ENCODE assay signal across 33 cellular contexts in genomic region chr1:166507347-166507746, GRCh38.
"Had no signal": no experiment of that assay in that cellular context is flagged by ENCODE, and none has a peak within 500 bp of the region (broad histone marks: within the 10 kb centered on the region; RNA-seq: fewer than 3 reads in every experiment).

No MANE protein-coding gene starts in this region.

- H3K36me3 ChIP-seq: ascending aorta, breast epithelium, cardiac muscle cell, gastrocnemius medialis, heart left ventricle had no signal

- ATAC-seq: activated CD4-positive, CD25-positive, alpha-beta regulatory T cell treated with anti-CD3 and anti-CD28 coated beads, Interleukin-2, amount 50 U/mL, for 24 hours; activated CD8-positive, alpha-beta memory T cell treated with anti-CD3 and anti-CD28 coated beads, Interleukin-2, amount 10 ng/mL, durations not matched to agents 7 days and 5 days; activated CD8-positive, alpha-beta T cell treated with anti-CD3 and anti-CD28 coated beads, Interleukin-2, amount 10 ng/mL, durations not matched to agents 7 days and 5 days; activated naive CD4-positive, alpha-beta T cell treated with anti-CD3 and anti-CD28 coated beads, Interleukin-2, amount 50 U/mL, for 72 hours; activated T-cell treated with anti-CD3 and anti-CD28 coated beads, Interleukin-2, amount 50 U/mL, for 72 hours; esophagus mucosa; gastrocnemius medialis; heart left ventricle had no signal

- H3K27me3 ChIP-seq: ascending aorta, breast epithelium, cardiac muscle cell, dorsolateral prefrontal cortex, gastrocnemius medialis, heart left ventricle had no signal

- H3K4me1 Mint-ChIP-seq: activated CD4-positive, alpha-beta T cell treated with anti-CD3 and anti-CD28 coated beads, Interleukin-2, amount 10 ng/mL, durations not matched to agents 24 days and 14 days; activated CD8-positive, alpha-beta memory T cell treated with anti-CD3 and anti-CD28 coated beads, Interleukin-2, amount 10 ng/mL, durations not matched to agents 7 days and 5 days; activated naive CD4-positive, alpha-beta T cell treated with anti-CD3 and anti-CD28 coated beads, Interleukin-2, amount 10 ng/mL, durations not matched to agents 7 days and 5 days; activated naive CD8-positive, alpha-beta T cell treated with anti-CD3 and anti-CD28 coated beads, Interleukin-2, amount 10 ng/mL, durations not matched to agents 7 days and 5 days; brain; endodermal cell had no signal

- H3K27me3 Mint-ChIP-seq: activated B cell treated with CpG ODN at 0.5 μM for 24 hours; activated CD4-positive, alpha-beta memory T cell treated with anti-CD3 and anti-CD28 coated beads for 36 hours; activated CD8-positive, alpha-beta memory T cell treated with anti-CD3 and anti-CD28 coated beads, Interleukin-2, amount 10 ng/mL, durations not matched to agents 7 days and 5 days; activated naive CD4-positive, alpha-beta T cell treated with anti-CD3 and anti-CD28 coated beads, Interleukin-2, amount 10 ng/mL, durations not matched to agents 7 days and 5 days; activated naive CD8-positive, alpha-beta T cell treated with anti-CD3 and anti-CD28 coated beads, Interleukin-2, amount 10 ng/mL, durations not matched to agents 7 days and 5 days; activated T-cell treated with anti-CD3 and anti-CD28 coated beads, Interleukin-2, amount 50 U/mL, for 24 hours; brain; dendritic cell treated with granulocyte-macrophage colony-stimulating factor and Interleukin-4, amounts not matched to agents 40 ng/mL and 50 ng/mL, for 4 days had no signal

- H3K4me3 Mint-ChIP-seq: activated B cell treated with CpG ODN at 0.5 μM for 24 hours; activated CD4-positive, alpha-beta memory T cell treated with anti-CD3 and anti-CD28 coated beads for 36 hours; activated CD4-positive, alpha-beta T cell treated with anti-CD3 and anti-CD28 coated beads, Interleukin-2, amount 10 ng/mL, durations not matched to agents 24 days and 14 days; activated CD8-positive, alpha-beta memory T cell treated with anti-CD3 and anti-CD28 coated beads, Interleukin-2, amount 10 ng/mL, durations not matched to agents 7 days and 5 days; activated CD8-positive, alpha-beta T cell treated with anti-CD3 and anti-CD28 coated beads, Interleukin-2, amount 10 ng/mL, durations not matched to agents 7 days and 5 days; activated naive CD4-positive, alpha-beta T cell treated with anti-CD3 and anti-CD28 coated beads, Interleukin-2, amount 10 ng/mL, durations not matched to agents 7 days and 5 days; activated naive CD8-positive, alpha-beta T cell treated with anti-CD3 and anti-CD28 coated beads, Interleukin-2, amount 10 ng/mL, durations not matched to agents 7 days and 5 days; activated T-cell treated with anti-CD3 and anti-CD28 coated beads, Interleukin-2, amount 50 U/mL, for 24 hours; activated T-cell treated with anti-CD3 and anti-CD28 coated beads, Interleukin-2, amount 50 U/mL, for 72 hours; brain; dendritic cell treated with granulocyte-macrophage colony-stimulating factor and Interleukin-4, amounts not matched to agents 40 ng/mL and 50 ng/mL, for 4 days; endodermal cell had no signal

- H3K27ac ChIP-seq: ascending aorta, breast epithelium, cardiac muscle cell, coronary artery, dorsolateral prefrontal cortex, gastrocnemius medialis, heart left ventricle, VCaP had no signal

- H3K27ac Mint-ChIP-seq: activated B cell treated with CpG ODN at 0.5 μM for 24 hours; activated CD4-positive, alpha-beta memory T cell treated with anti-CD3 and anti-CD28 coated beads for 36 hours; activated CD4-positive, alpha-beta T cell treated with anti-CD3 and anti-CD28 coated beads, Interleukin-2, amount 10 ng/mL, durations not matched to agents 24 days and 14 days; activated CD8-positive, alpha-beta memory T cell treated with anti-CD3 and anti-CD28 coated beads, Interleukin-2, amount 10 ng/mL, durations not matched to agents 7 days and 5 days; activated CD8-positive, alpha-beta T cell treated with anti-CD3 and anti-CD28 coated beads, Interleukin-2, amount 10 ng/mL, durations not matched to agents 7 days and 5 days; activated naive CD4-positive, alpha-beta T cell treated with anti-CD3 and anti-CD28 coated beads, Interleukin-2, amount 10 ng/mL, durations not matched to agents 7 days and 5 days; activated naive CD4-positive, alpha-beta T cell treated with anti-CD3 and anti-CD28 coated beads, Interleukin-2, amount 50 U/mL, for 72 hours; activated naive CD8-positive, alpha-beta T cell treated with anti-CD3 and anti-CD28 coated beads, Interleukin-2, amount 10 ng/mL, durations not matched to agents 7 days and 5 days; activated T-cell treated with anti-CD3 and anti-CD28 coated beads, Interleukin-2, amount 50 U/mL, for 24 hours; activated T-cell treated with anti-CD3 and anti-CD28 coated beads, Interleukin-2, amount 50 U/mL, for 72 hours; brain; dendritic cell treated with granulocyte-macrophage colony-stimulating factor and Interleukin-4, amounts not matched to agents 40 ng/mL and 50 ng/mL, for 4 days; endodermal cell had no signal

- H3K4me1 ChIP-seq: ascending aorta, breast epithelium, gastrocnemius medialis, heart left ventricle had no signal

- H3K36me3 Mint-ChIP-seq: activated CD4-positive, alpha-beta memory T cell treated with anti-CD3 and anti-CD28 coated beads for 36 hours; activated CD8-positive, alpha-beta memory T cell treated with anti-CD3 and anti-CD28 coated beads, Interleukin-2, amount 10 ng/mL, durations not matched to agents 7 days and 5 days; activated naive CD4-positive, alpha-beta T cell treated with anti-CD3 and anti-CD28 coated beads, Interleukin-2, amount 10 ng/mL, durations not matched to agents 7 days and 5 days; activated naive CD4-positive, alpha-beta T cell treated with anti-CD3 and anti-CD28 coated beads, Interleukin-2, amount 50 U/mL, for 72 hours; activated naive CD8-positive, alpha-beta T cell treated with anti-CD3 and anti-CD28 coated beads, Interleukin-2, amount 10 ng/mL, durations not matched to agents 7 days and 5 days; brain had no signal

- H3K4me3 ChIP-seq: ascending aorta, breast epithelium, cardiac muscle cell, coronary artery, dorsolateral prefrontal cortex, gastrocnemius medialis, heart left ventricle had no signal

- H3K9me3 ChIP-seq: ascending aorta, breast epithelium, gastrocnemius medialis had no signal

- DNase-seq: activated B cell treated with CpG ODN at 0.5 μM for 24 hours; activated CD4-positive, alpha-beta memory T cell treated with anti-CD3 and anti-CD28 coated beads for 36 hours; activated CD4-positive, alpha-beta T cell treated with anti-CD3 and anti-CD28 coated beads, Interleukin-2, amount 10 ng/mL, durations not matched to agents 24 days and 14 days; activated CD8-positive, alpha-beta memory T cell treated with anti-CD3 and anti-CD28 coated beads, Interleukin-2, amount 10 ng/mL, durations not matched to agents 7 days and 5 days; activated CD8-positive, alpha-beta memory T cell treated with anti-CD3 and anti-CD28 coated beads, Interleukin-2, amount 50 U/mL, for 4 hours; activated CD8-positive, alpha-beta T cell treated with anti-CD3 and anti-CD28 coated beads, Interleukin-2, amount 10 ng/mL, durations not matched to agents 7 days and 5 days; activated gamma-delta T cell; activated naive CD4-positive, alpha-beta T cell; activated naive CD4-positive, alpha-beta T cell treated with anti-CD3 and anti-CD28 coated beads, Interleukin-2, amount 10 ng/mL, durations not matched to agents 7 days and 5 days; activated naive CD8-positive, alpha-beta T cell treated with anti-CD3 and anti-CD28 coated beads, Interleukin-2, amount 10 ng/mL, durations not matched to agents 7 days and 5 days; activated T-cell treated with anti-CD3 and anti-CD28 coated beads for 4 hours; activated T-cell treated with anti-CD3 and anti-CD28 coated beads, Interleukin-2, amount 50 U/mL, for 24 hours; activated T-cell treated with anti-CD3 and anti-CD28 coated beads, Interleukin-2, amount 50 U/mL, for 72 hours; central memory CD4-positive, alpha-beta T cell; cerebellar nuclear complex; dorsolateral prefrontal cortex; effector memory CD4-positive, alpha-beta T cell; endodermal cell; foreskin fibroblast; gastrocnemius medialis; glutamatergic neuron; heart left ventricle; T-helper 2 cell had no signal

- H3K9me3 Mint-ChIP-seq: activated CD4-positive, alpha-beta T cell treated with anti-CD3 and anti-CD28 coated beads, Interleukin-2, amount 10 ng/mL, durations not matched to agents 24 days and 14 days; activated naive CD4-positive, alpha-beta T cell treated with anti-CD3 and anti-CD28 coated beads, Interleukin-2, amount 10 ng/mL, durations not matched to agents 7 days and 5 days; activated naive CD4-positive, alpha-beta T cell treated with anti-CD3 and anti-CD28 coated beads, Interleukin-2, amount 50 U/mL, for 72 hours; activated naive CD8-positive, alpha-beta T cell treated with anti-CD3 and anti-CD28 coated beads, Interleukin-2, amount 10 ng/mL, durations not matched to agents 7 days and 5 days; activated T-cell treated with anti-CD3 and anti-CD28 coated beads, Interleukin-2, amount 50 U/mL, for 72 hours; dendritic cell treated with granulocyte-macrophage colony-stimulating factor and Interleukin-4, amounts not matched to agents 40 ng/mL and 50 ng/mL, for 4 days had no signal
